8 cellular contexts compared by ENCODE assay signal in genomic region chr2:26942543-26943295, GRCh38. TPM values are rescaled to one million over a fixed set of nuclear protein-coding genes. Genes with fewer than 3 reads are reported as not detected.
DNase-seq lines count a peak whose midpoint lies in the region; ATAC-seq and TF ChIP-seq lines count a peak whose summit lies in the region.

No MANE protein-coding gene starts in this region.

- peak; percentile 9 to 44 (median 26) for DNase-seq in activated CD4-positive, CD25-positive, alpha-beta regulatory T cell (lab: John Stamatoyannopoulos, UW)
- DNase-seq in NCI-H2227 (lab: John Stamatoyannopoulos, UW; ENCODE audit: unreplicated experiment) (peak; percentile 64), ecto neural progenitor cell (ENCODE audit: low spot score) (peak; percentile 83), lower leg skin (ENCODE audit: low spot score in 2 of 2) (peak; percentile 37 to 93)
- DNase-seq in activated CD4-positive, alpha-beta T cell treated with anti-CD3 and anti-CD28 coated beads, Interleukin-2, amount 50 U/mL, for 24 hours (ENCODE audit: low read depth in 1 of 2, low spot score in 1 of 2): peak; percentile 45 to 52
- peak; percentile 32 for DNase-seq in stimulated activated CD8-positive, alpha-beta memory T cell treated with anti-CD3 and anti-CD28 coated beads, Interleukin-15, amount 100 ng/mL, for 1 hour (ENCODE audit: low read depth)

- no peak for ATAC-seq in activated CD4-positive, CD25-positive, alpha-beta regulatory T cell treated with anti-CD3 and anti-CD28 coated beads, Interleukin-2, amount 50 U/mL, for 24 hours
- no peak for ATAC-seq in GM19395 (IDR thresholded peaks at IDR 0.05; ENCODE audit: unreplicated experiment)

- TF ChIP-seq POLR2A in lower leg skin (IDR thresholded peaks at IDR 0.05): no peak

- no peak overlapping the region for H3K4me3 ChIP-seq in lower leg skin (ENCODE audit: low read depth, poor library complexity, severe bottlenecking)

- 25 to 35% methylated on average over 24 to 28 of the region's 28 CpGs for WGBS in lower leg skin, 2 donors

- TF ChIP-seq CTCF in lower leg skin (IDR thresholded peaks at IDR 0.05): peak in 1 of 3 donors; percentile 52

- intact Hi-C loops in lower leg skin (cut with DNase I; ENCODE audit: low total_unique reads): loop anchor here (5.0 kb wide), 1 partner anchor 100 kb away; no protein-coding TSS in a partner anchor

RNA-seq across cellular contexts. Expression of gene MAPRE3, which starts 27.7 kb away (rescaled TPM):
- 10 to 100 TPM; 23.8 to 63.6 (median 35.7) TPM for total RNA-seq in lower leg skin

Comparison
In these comparisons a context has a peak if more than half of its experiments do, and no peak if none do; other contexts are left out.
1. DNase-seq: peak in every context shown above with its lines; median percentile 83 in ecto neural progenitor cell; 65 in lower leg skin; 64 in NCI-H2227; 48 in activated CD4-positive, alpha-beta T cell treated with anti-CD3 and anti-CD28 coated beads, Interleukin-2, amount 50 U/mL, for 24 hours; 32 in stimulated activated CD8-positive, alpha-beta memory T cell treated with anti-CD3 and anti-CD28 coated beads, Interleukin-15, amount 100 ng/mL, for 1 hour; 26 in activated CD4-positive, CD25-positive, alpha-beta regulatory T cell.